Comparison of ENCODE assay signal across 8 cellular contexts in genomic region chr15:50182233-50183013, GRCh38. TPM values are rescaled to one million over a fixed set of nuclear protein-coding genes. Genes with fewer than 3 reads are reported as not detected.
A peak's percentile ranks its signal among the peaks of the same experiment; 100 is the strongest.
DNase-seq lines count a peak whose midpoint lies in the region; ATAC-seq, FAIRE-seq and TF ChIP-seq lines count a peak whose summit lies in the region.

No MANE protein-coding gene starts in this region.

- peak overlapping the region in 1 of 2 donors; percentile 24 for H3K9ac ChIP-seq in kidney (ENCODE audit: low read length in 2 of 2)

- peak; percentile 46 for ATAC-seq in GM18907 (IDR thresholded peaks at IDR 0.05; ENCODE audit: unreplicated experiment)
- peak; percentile 26 for ATAC-seq in HG03442 (IDR thresholded peaks at IDR 0.05; ENCODE audit: unreplicated experiment)

- no peaks in the 10 kb centered on the region for H3K36me3 ChIP-seq in kidney (ENCODE audit: control insufficient read depth in 1 of 2, insufficient read depth in 2 of 2, low read length in 2 of 2)

- in situ Hi-C loops in T47D (cut with HindIII; ENCODE audit: low pct_unique_long_range_greater_than_20kb, low sequenced_read_pairs): no loop called here

- FAIRE-seq in kidney (lab: Jason Lieb, UNC): no peak

- H3K4me1 ChIP-seq in kidney (ENCODE audit: control insufficient read depth in 1 of 2, insufficient read depth in 1 of 2, low read depth in 1 of 2, low read length in 2 of 2): peaks cover 0 to 3% of the 10 kb centered on the region in 2 donors

- H3K27ac ChIP-seq in kidney (ENCODE audit: low read depth in 2 of 2, low read length in 2 of 2): peak overlapping the region; percentile 59 to 79

- no peaks in the 10 kb centered on the region for H3K9me3 ChIP-seq in kidney (ENCODE audit: control insufficient read depth in 1 of 2, low read length in 2 of 2)

- DNase-seq in AG09309 (ENCODE audit: low read depth) (no peak), SKM-1 (lab: John Stamatoyannopoulos, UW; ENCODE audit: unreplicated experiment) (peak; percentile 16), T47D (ENCODE audit: low read depth in 1 of 2, low spot score in 1 of 2) (peak; percentile 37 to 48), kidney (peak; percentile 81), NCI-H1694 (lab: John Stamatoyannopoulos, UW) (no peak)
- peak; percentile 26 to 30 for DNase-seq in stimulated activated CD4-positive, alpha-beta T cell treated with anti-CD3 and anti-CD28 coated beads, Interleukin-2, amount 100 ng/mL, for 48 hours

- H3K4me3 ChIP-seq in AG09309 (ENCODE audit: control insufficient read depth, low read depth, low read length): peak overlapping the region; percentile 24
- H3K4me3 ChIP-seq in kidney (ENCODE audit: low read length in 2 of 2): peak overlapping the region; percentile 60 to 81

- intact Hi-C loops in kidney (cut with DNase I): no loop called here

- TF ChIP-seq CTCF in AG09309 (IDR thresholded peaks at IDR 0.05; ENCODE audit: control insufficient read depth, insufficient read depth, low read depth, low read length, missing control alignments) (no peak), kidney (IDR thresholded peaks at IDR 0.05; ENCODE audit: borderline replicate concordance, extremely low read depth, insufficient read depth) (no peak)

RNA-seq across cellular contexts. Expression of gene SLC27A2, which starts 0.4 kb away (rescaled TPM):
- 26.5 TPM for total RNA-seq in kidney
- 31.2 TPM for polyA plus RNA-seq in kidney (ENCODE audit: insufficient read depth, low read depth, low replicate concordance)

Comparison
In these comparisons a context has a peak if more than half of its experiments do, and no peak if none do; other contexts are left out.
1. DNase-seq: peak in SKM-1 (single experiment), T47D (2 of 2), kidney (single experiment) and stimulated activated CD4-positive, alpha-beta T cell treated with anti-CD3 and anti-CD28 coated beads, Interleukin-2, amount 100 ng/mL, for 48 hours (2 of 2); none in AG09309 (single experiment) and NCI-H1694 (single experiment).